23 cellular contexts compared by ENCODE assay signal in genomic region chr12:76047742-76048141, GRCh38.
"Had no signal": no experiment of that assay in that cellular context is flagged by ENCODE, and none has a peak within 500 bp of the region (broad histone marks: within the 10 kb centered on the region; RNA-seq: fewer than 3 reads in every experiment).

No MANE protein-coding gene starts in this region.

- H2AFZ ChIP-seq: PC-9 had no signal

- H3K4me3 ChIP-seq: PC-9 had no signal

- H3K27me3 ChIP-seq: brain microvascular endothelial cell had no signal

- H3K27ac ChIP-seq: brain microvascular endothelial cell, PC-9, VCaP had no signal

- H3K4me3 Mint-ChIP-seq: activated CD4-positive, alpha-beta memory T cell treated with anti-CD3 and anti-CD28 coated beads for 36 hours; activated CD4-positive, alpha-beta T cell treated with anti-CD3 and anti-CD28 coated beads, Interleukin-2, amount 10 ng/mL, durations not matched to agents 7 days and 5 days; activated naive CD4-positive, alpha-beta T cell treated with anti-CD3 and anti-CD28 coated beads for 36 hours; activated naive CD8-positive, alpha-beta T cell; activated T-helper 17 cell treated with anti-CD3 and anti-CD28 coated beads, Interleukin-2, amount 50 U/mL, for 72 hours had no signal

- H3K27me3 Mint-ChIP-seq: activated CD4-positive, alpha-beta memory T cell treated with anti-CD3 and anti-CD28 coated beads for 36 hours; activated CD4-positive, alpha-beta T cell treated with anti-CD3 and anti-CD28 coated beads, Interleukin-2, amount 10 ng/mL, durations not matched to agents 7 days and 5 days; activated naive CD8-positive, alpha-beta T cell; activated T-helper 17 cell treated with anti-CD3 and anti-CD28 coated beads, Interleukin-2, amount 50 U/mL, for 72 hours had no signal

- H3K27ac Mint-ChIP-seq: activated CD4-positive, alpha-beta memory T cell treated with anti-CD3 and anti-CD28 coated beads for 36 hours; activated CD4-positive, alpha-beta T cell treated with anti-CD3 and anti-CD28 coated beads, Interleukin-2, amount 10 ng/mL, durations not matched to agents 7 days and 5 days; activated naive CD4-positive, alpha-beta T cell treated with anti-CD3 and anti-CD28 coated beads for 36 hours; activated naive CD8-positive, alpha-beta T cell had no signal

- DNase-seq: activated CD4-positive, alpha-beta memory T cell treated with anti-CD3 and anti-CD28 coated beads for 36 hours; activated CD4-positive, alpha-beta T cell treated with anti-CD3 and anti-CD28 coated beads, Interleukin-2, amount 10 ng/mL, durations not matched to agents 7 days and 5 days; activated CD4-positive, CD25-positive, alpha-beta regulatory T cell; activated CD8-positive, alpha-beta memory T cell treated with anti-CD3 and anti-CD28 coated beads for 24 hours; activated gamma-delta T cell; activated naive CD4-positive, alpha-beta T cell treated with anti-CD3 and anti-CD28 coated beads for 36 hours; activated T-cell treated with anti-CD3 and anti-CD28 coated beads, Interleukin-2, amount 50 U/mL, for 48 hours; amygdala; brain microvascular endothelial cell; cerebellar nuclear complex; Karpas-422; NCI-H1105 treated with DMSO at 0.1 percent for 48 hours; NCI-H1436 treated with DMSO at 0.1 percent for 48 hours; NCI-H187; NCI-H2081; NCI-H510A treated with DMSO at 0.1 percent for 48 hours; PC-9; SIG-M5; T-helper 2 cell; T1000 had no signal

- ATAC-seq: activated T-helper 17 cell treated with anti-CD3 and anti-CD28 coated beads, Interleukin-2, amount 50 U/mL, for 72 hours had no signal

- H3K4me2 ChIP-seq: PC-9 had no signal
